1 cellular context compared by ENCODE assay signal in the genomic region with DNA sequence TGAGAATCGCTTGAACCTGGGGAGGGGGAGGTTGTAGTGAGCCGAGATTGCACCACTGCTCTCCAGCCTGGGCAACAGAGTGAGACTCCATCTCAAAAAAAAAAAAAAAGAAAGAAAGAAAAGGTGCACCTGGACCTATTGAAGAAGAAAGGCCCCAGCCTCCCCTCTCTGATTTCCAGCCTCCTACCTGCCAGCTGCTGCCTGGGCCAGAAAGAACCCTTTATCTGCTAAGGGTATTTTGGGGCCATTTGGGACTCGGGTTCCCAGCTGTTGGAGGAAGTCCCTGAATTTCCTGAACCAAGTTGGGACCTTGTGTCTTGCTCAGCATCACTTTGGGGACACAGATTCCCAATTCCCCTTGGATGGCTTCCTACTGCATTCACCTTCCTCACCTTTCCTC.
TF ChIP-seq lines count a peak whose summit lies in the region.

No MANE protein-coding gene starts in this region.

TF ChIP-seq in GM12878, 131 proteins besides CTCF, POLR2A, EP300 and RAD21:
- no peak for TF ChIP-seq SUZ12 (IDR thresholded peaks at IDR 0.05; ENCODE audit: unreplicated experiment)
- TF ChIP-seq MEF2A (IDR thresholded peaks at IDR 0.05; ENCODE audit: insufficient read depth, low read depth, low read length), result no peak
- peak; percentile 48; the same call in 1 of the 2 replicates for TF ChIP-seq ZBED1 (IDR thresholded peaks at IDR 0.05; ENCODE audit: borderline replicate concordance)
- no peak for TF ChIP-seq CREB1 (IDR thresholded peaks at IDR 0.05; ENCODE audit: low read depth)
- no peak for TF ChIP-seq FOXM1 (IDR thresholded peaks at IDR 0.05; ENCODE audit: low read depth, low read length)
- TF ChIP-seq TBL1XR1 (IDR thresholded peaks at IDR 0.05; ENCODE audit: low read depth, low read length), result no peak
- peak; percentile 81; the same call in 1 of the 2 replicates for TF ChIP-seq TCF3 (IDR thresholded peaks at IDR 0.05; ENCODE audit: borderline replicate concordance, insufficient read depth, low read depth, low read length)
- TF ChIP-seq BCL11A (IDR thresholded peaks at IDR 0.05; ENCODE audit: low read depth, low read length), result 0 out of 2 replicates have a peak, but pooled peaks have one; percentile 22
- TF ChIP-seq SMAD5 (IDR thresholded peaks at IDR 0.05; ENCODE audit: low read depth), result no peak
- no peak for TF ChIP-seq TARDBP (IDR thresholded peaks at IDR 0.05; ENCODE audit: borderline replicate concordance)
- TF ChIP-seq TCF12 (IDR thresholded peaks at IDR 0.05; ENCODE audit: low read depth, low read length), result peak; percentile 57; the same call in 1 of the 2 replicates
